ENCODE assay signal across 2 cellular contexts in the genomic region with DNA sequence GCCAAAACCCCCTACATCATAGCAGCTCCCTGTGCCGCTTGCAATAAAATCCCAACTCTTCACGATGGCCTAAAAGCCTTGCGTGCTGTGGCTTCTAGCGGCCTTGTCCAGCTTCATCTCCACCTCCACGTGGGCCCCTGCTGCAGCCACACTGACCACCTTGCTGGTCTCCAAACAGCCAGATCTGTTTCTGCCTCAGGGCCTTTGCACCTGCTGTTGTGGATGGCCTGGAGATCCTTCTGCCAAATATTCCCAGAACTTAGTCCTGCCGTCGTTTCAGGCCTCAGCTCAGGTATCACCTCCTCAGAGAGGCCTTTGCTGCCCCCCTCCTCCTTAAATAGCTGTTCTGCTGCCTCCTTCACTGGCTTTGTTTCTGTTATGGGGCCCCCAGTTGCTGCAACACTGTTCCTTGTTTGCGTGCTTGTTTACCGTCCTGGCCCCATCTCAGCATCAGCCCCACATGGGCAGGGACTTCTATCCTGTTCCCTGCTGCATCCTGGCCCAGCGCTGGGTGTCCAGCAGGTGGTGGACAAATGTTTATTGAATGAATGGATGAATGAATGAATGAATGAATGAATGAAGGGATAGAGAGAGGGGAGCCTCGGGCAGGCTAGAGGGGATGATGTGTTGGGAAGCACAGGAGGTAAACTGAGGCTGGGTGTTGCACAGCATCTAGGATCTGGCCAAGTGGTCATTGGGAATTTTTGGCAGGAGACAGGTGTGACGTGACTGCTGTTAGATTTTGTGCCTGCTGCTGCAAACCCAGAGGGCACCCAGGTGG.
TF ChIP-seq lines count a peak whose summit lies in the region.

No MANE protein-coding gene starts in this region.

TF ChIP-seq in HepG2, 621 proteins besides CTCF, POLR2A, EP300 and RAD21:
- TF ChIP-seq SIX4 (CRISPR knock-in tag; IDR thresholded peaks at IDR 0.05) (no peak), ARNTL (CRISPR knock-in tag; IDR thresholded peaks at IDR 0.05) (no peak), ELF4 (CRISPR knock-in tag; IDR thresholded peaks at IDR 0.05; ENCODE audit: borderline replicate concordance) (no peak), TBX2 (CRISPR knock-in tag; IDR thresholded peaks at IDR 0.05; ENCODE audit: borderline replicate concordance) (0 out of 2 replicates have a peak, but pooled peaks have one; percentile 0), NFKBIZ (CRISPR knock-in tag; IDR thresholded peaks at IDR 0.05) (no peak), MEIS1 (CRISPR knock-in tag; IDR thresholded peaks at IDR 0.05; ENCODE audit: borderline replicate concordance) (no peak), ARNT2 (CRISPR knock-in tag; IDR thresholded peaks at IDR 0.05; ENCODE audit: low read depth) (no peak), SRSF4 (IDR thresholded peaks at IDR 0.05; ENCODE audit: low read depth, low read length, poor library complexity, severe bottlenecking) (no peak), HNF4A (CRISPR knock-in tag; IDR thresholded peaks at IDR 0.05) (no peak), ZIK1 (CRISPR knock-in tag; IDR thresholded peaks at IDR 0.05; ENCODE audit: borderline replicate concordance, low read depth) (no peak), ZNF24 (IDR thresholded peaks at IDR 0.05) (peak; percentile 76), FLYWCH1 (CRISPR knock-in tag; IDR thresholded peaks at IDR 0.05) (no peak), ZMYM3 (CRISPR knock-in tag; IDR thresholded peaks at IDR 0.05) (peak; percentile 72), IRF2 (CRISPR knock-in tag; IDR thresholded peaks at IDR 0.05) (no peak), ZFP62 (CRISPR knock-in tag; IDR thresholded peaks at IDR 0.05) (no peak), ZNF891 (CRISPR knock-in tag; IDR thresholded peaks at IDR 0.05) (no peak), ZNF230 (CRISPR knock-in tag; IDR thresholded peaks at IDR 0.05) (no peak), MZF1 (CRISPR knock-in tag; IDR thresholded peaks at IDR 0.05; ENCODE audit: borderline replicate concordance) (no peak), SOX5 (CRISPR knock-in tag; IDR thresholded peaks at IDR 0.05; ENCODE audit: borderline replicate concordance) (no peak), MXD4 (CRISPR knock-in tag; IDR thresholded peaks at IDR 0.05) (no peak), ZNF343 (CRISPR knock-in tag; IDR thresholded peaks at IDR 0.05) (no peak), ATAD3A (CRISPR knock-in tag; IDR thresholded peaks at IDR 0.05) (no peak), IRX3 (CRISPR knock-in tag; IDR thresholded peaks at IDR 0.05; ENCODE audit: borderline replicate concordance, low read depth) (no peak)
- TF ChIP-seq, protein P1, sequence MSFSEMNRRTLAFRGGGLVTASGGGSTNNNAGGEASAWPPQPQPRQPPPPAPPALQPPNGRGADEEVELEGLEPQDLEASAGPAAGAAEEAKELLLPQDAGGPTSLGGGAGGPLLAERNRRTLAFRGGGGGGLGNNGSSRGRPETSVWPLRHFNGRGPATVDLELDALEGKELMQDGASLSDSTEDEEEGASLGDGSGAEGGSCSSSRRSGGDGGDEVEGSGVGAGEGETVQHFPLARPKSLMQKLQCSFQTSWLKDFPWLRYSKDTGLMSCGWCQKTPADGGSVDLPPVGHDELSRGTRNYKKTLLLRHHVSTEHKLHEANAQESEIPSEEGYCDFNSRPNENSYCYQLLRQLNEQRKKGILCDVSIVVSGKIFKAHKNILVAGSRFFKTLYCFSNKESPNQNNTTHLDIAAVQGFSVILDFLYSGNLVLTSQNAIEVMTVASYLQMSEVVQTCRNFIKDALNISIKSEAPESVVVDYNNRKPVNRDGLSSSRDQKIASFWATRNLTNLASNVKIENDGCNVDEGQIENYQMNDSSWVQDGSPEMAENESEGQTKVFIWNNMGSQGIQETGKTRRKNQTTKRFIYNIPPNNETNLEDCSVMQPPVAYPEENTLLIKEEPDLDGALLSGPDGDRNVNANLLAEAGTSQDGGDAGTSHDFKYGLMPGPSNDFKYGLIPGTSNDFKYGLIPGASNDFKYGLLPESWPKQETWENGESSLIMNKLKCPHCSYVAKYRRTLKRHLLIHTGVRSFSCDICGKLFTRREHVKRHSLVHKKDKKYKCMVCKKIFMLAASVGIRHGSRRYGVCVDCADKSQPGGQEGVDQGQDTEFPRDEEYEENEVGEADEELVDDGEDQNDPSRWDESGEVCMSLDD (CRISPR knock-in tag; IDR thresholded peaks at IDR 0.05; ENCODE audit: borderline replicate concordance) = no peak
- TF ChIP-seq, protein P2, sequence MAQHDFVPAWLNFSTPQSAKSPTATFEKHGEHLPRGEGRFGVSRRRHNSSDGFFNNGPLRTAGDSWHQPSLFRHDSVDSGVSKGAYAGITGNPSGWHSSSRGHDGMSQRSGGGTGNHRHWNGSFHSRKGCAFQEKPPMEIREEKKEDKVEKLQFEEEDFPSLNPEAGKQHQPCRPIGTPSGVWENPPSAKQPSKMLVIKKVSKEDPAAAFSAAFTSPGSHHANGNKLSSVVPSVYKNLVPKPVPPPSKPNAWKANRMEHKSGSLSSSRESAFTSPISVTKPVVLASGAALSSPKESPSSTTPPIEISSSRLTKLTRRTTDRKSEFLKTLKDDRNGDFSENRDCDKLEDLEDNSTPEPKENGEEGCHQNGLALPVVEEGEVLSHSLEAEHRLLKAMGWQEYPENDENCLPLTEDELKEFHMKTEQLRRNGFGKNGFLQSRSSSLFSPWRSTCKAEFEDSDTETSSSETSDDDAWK (CRISPR knock-in tag; IDR thresholded peaks at IDR 0.05) = no peak
- TF ChIP-seq, protein P3, sequence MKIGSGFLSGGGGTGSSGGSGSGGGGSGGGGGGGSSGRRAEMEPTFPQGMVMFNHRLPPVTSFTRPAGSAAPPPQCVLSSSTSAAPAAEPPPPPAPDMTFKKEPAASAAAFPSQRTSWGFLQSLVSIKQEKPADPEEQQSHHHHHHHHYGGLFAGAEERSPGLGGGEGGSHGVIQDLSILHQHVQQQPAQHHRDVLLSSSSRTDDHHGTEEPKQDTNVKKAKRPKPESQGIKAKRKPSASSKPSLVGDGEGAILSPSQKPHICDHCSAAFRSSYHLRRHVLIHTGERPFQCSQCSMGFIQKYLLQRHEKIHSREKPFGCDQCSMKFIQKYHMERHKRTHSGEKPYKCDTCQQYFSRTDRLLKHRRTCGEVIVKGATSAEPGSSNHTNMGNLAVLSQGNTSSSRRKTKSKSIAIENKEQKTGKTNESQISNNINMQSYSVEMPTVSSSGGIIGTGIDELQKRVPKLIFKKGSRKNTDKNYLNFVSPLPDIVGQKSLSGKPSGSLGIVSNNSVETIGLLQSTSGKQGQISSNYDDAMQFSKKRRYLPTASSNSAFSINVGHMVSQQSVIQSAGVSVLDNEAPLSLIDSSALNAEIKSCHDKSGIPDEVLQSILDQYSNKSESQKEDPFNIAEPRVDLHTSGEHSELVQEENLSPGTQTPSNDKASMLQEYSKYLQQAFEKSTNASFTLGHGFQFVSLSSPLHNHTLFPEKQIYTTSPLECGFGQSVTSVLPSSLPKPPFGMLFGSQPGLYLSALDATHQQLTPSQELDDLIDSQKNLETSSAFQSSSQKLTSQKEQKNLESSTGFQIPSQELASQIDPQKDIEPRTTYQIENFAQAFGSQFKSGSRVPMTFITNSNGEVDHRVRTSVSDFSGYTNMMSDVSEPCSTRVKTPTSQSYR (CRISPR knock-in tag; IDR thresholded peaks at IDR 0.05; ENCODE audit: borderline replicate concordance) = no peak
- TF ChIP-seq, protein P4, sequence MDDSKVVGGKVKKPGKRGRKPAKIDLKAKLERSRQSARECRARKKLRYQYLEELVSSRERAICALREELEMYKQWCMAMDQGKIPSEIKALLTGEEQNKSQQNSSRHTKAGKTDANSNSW (CRISPR knock-in tag; IDR thresholded peaks at IDR 0.05; ENCODE audit: borderline replicate concordance) = no peak
TF ChIP-seq in HepG2: peak in this region for 3.

TF ChIP-seq in H1, 55 proteins besides CTCF, POLR2A, EP300 and RAD21:
- no peak for TF ChIP-seq RFX5 (IDR thresholded peaks at IDR 0.05; ENCODE audit: borderline replicate concordance, low read depth, low read length)
- 0 out of 2 replicates have a peak, but pooled peaks have one; percentile 29 for TF ChIP-seq KDM1A (IDR thresholded peaks at IDR 0.05; ENCODE audit: borderline replicate concordance, low read length)
- TF ChIP-seq SP4 (IDR thresholded peaks at IDR 0.05; ENCODE audit: low read length) = no peak
